Comparison of ENCODE assay signal across 10 cellular contexts in the genomic region with DNA sequence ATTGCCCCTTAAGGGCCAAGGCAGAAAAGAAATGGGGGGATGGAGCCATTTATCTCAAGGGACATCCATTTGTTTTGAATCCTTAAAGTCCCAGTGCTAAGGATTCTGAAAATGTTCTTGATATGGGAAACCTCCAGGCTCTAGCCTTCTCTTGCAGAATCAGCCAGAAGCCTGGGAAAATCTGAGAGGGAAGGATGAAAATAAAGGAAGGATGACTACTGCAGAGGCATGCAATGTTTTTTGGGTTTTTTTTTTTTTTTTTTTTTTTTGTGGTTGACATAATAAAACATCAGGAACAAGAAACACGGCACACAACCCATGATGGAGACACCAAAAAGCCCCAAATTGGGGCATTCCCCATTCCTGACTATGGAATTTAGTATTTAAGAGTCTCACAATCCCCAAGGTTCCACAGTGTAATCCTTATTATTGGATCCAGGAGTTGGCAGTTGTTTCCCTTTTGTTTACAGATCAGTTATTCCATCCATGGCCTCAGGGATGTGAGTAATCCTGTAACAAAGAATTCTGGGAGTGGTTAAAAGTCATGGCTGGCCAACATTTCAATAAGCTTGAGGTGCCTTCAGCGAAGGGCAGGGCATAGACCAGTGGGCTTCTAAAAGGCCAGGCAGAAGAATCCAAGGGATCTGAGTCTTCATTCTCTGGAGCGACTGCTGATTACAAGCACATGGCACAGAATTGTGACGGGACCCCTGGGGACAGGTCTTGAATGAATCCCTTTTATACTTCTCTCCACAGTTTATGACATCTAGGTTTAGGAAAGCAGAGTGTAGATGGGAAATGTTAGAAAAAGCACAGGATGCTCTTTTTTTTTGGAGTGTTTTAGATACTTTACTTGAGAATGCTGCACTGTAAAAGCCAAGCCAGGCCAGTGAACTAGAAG.
A peak's percentile ranks its signal among the peaks of the same experiment; 100 is the strongest.
DNase-seq lines count a peak whose midpoint lies in the region; FAIRE-seq and TF ChIP-seq lines count a peak whose summit lies in the region.
"Had no signal": no experiment of that assay in that cellular context is flagged by ENCODE, and none has a peak within 500 bp of the region (broad histone marks: within the 10 kb centered on the region; RNA-seq: fewer than 3 reads in every experiment).

No MANE protein-coding gene starts in this region.

- H2BK5ac ChIP-seq in H1 (ENCODE audit: low read depth, low read length): no peak overlapping the region

- H3K27ac ChIP-seq in H1 (ENCODE audit: low read depth, low read length): no peak overlapping the region

- DNase-seq in BJ (ENCODE audit: low read depth) (peak; percentile 90), NCI-H226 (peak; percentile 69), H1 (ENCODE audit: low read depth in 1 of 2, low spot score in 2 of 2) (no peak), NCI-H1930 (lab: John Stamatoyannopoulos, UW) (no peak), activated T-cell treated with anti-CD3 and anti-CD28 coated beads for 4 hours (no peak)
- DNase-seq in stimulated activated CD4-positive, alpha-beta T cell treated with anti-CD3 and anti-CD28 coated beads, Interleukin-4, amount 100 ng/mL, for 1 hour: no peak
- no peak for DNase-seq in activated T-cell treated with anti-CD3 and anti-CD28 coated beads, Interleukin-2, amount 50 U/mL, for 48 hours
- DNase-seq: NCI-H2227 treated with DMSO at 0.1 percent for 48 hours; stimulated activated CD4-positive, alpha-beta T cell treated with anti-CD3 and anti-CD28 coated beads, Interleukin-1b, Interleukin-23, amount 100 ng/mL, for 48 hours had no signal

- FAIRE-seq in H1 (lab: Jason Lieb, UNC): no peak

- no peak overlapping the region for H3K4me2 ChIP-seq in H1 (ENCODE audit: insufficient read depth in 1 of 2, low read depth in 2 of 2, low read length in 2 of 2)

- no peak overlapping the region for H3K4ac ChIP-seq in H1 (replicated peaks; ENCODE audit: insufficient read length, low read depth, low read length)

- H3K36me3 ChIP-seq in BJ (ENCODE audit: control insufficient read depth, insufficient read depth, low read length) (no peaks in the 10 kb centered on the region), H1 (ENCODE audit: control insufficient read depth in 2 of 4, insufficient read depth in 4 of 4, low read length in 3 of 4) (no peaks in the 10 kb centered on the region), neuron (ENCODE audit: insufficient read depth, low read length) (no peaks in the 10 kb centered on the region)

- H3K79me2 ChIP-seq in H1 (ENCODE audit: control insufficient read depth in 1 of 2, insufficient read depth in 2 of 2, low read length in 2 of 2): no peaks in the 10 kb centered on the region

- H2BK12ac ChIP-seq in H1 (ENCODE audit: low read depth, low read length): no peak overlapping the region

- TF ChIP-seq POLR2A in H1 (IDR thresholded peaks at IDR 0.05; ENCODE audit: control extremely low read depth in 1 of 2, low read depth in 2 of 2, low read length in 2 of 2): no peak

- TF ChIP-seq EP300 in H1 (IDR thresholded peaks at IDR 0.05; ENCODE audit: borderline replicate concordance in 1 of 2, low read depth in 2 of 2, low read length in 2 of 2): no peak

- H3K4me1 ChIP-seq in H1 (replicated peaks in 1 of 4; ENCODE audit: control insufficient read depth in 3 of 4, insufficient read depth in 4 of 4, low read length in 3 of 4) (no peaks in the 10 kb centered on the region), neuron (ENCODE audit: insufficient read depth, low read length) (peaks cover 19% of the 10 kb centered on the region)

- H3K23me2 ChIP-seq in H1 (ENCODE audit: low read depth, low read length): no peaks in the 10 kb centered on the region

- H3K27me3 ChIP-seq in BJ (ENCODE audit: control insufficient read depth, insufficient read depth, low read length) (no peaks in the 10 kb centered on the region), H1 (replicated peaks in 1 of 4; ENCODE audit: control insufficient read depth in 3 of 4, extremely low read depth in 1 of 4, insufficient read depth in 3 of 4, low read length in 3 of 4) (no peaks in the 10 kb centered on the region), neuron (ENCODE audit: insufficient read depth, low read length) (no peaks in the 10 kb centered on the region)

- H2BK15ac ChIP-seq in H1 (ENCODE audit: low read length): no peak overlapping the region

- no peak overlapping the region for H3K56ac ChIP-seq in H1 (replicated peaks; ENCODE audit: insufficient read length, low read depth, low read length)

- no peaks in the 10 kb centered on the region for H3K79me1 ChIP-seq in H1 (ENCODE audit: low read depth, low read length)

- H4K5ac ChIP-seq in H1 (ENCODE audit: insufficient read length, low read depth, low read length): no peak overlapping the region

- H4K20me1 ChIP-seq in H1 (replicated peaks in 1 of 2; ENCODE audit: control insufficient read depth in 1 of 2, insufficient read depth in 2 of 2, low read length in 2 of 2): no peaks in the 10 kb centered on the region

- 60% methylated on average over 4 of the region's 4 CpGs; no CpG with 5 or more reads in 1 of the 2 experiments for WGBS in H1 (ENCODE audit: extremely low coverage in 1 of 2, insufficient coverage in 1 of 2, insufficient read length in 1 of 2, insufficient replicate concordance in 2 of 2, low coverage in 1 of 2, low lambda C conversion rate in 2 of 2, missing lambda C conversion rate in 1 of 2), 2 experiments

- no peak overlapping the region for H3K18ac ChIP-seq in H1 (ENCODE audit: extremely low read depth, low read length)

- POLR2A ChIA-PET in BJ (lab: Charles Lee) (interaction anchor here (0.7 kb wide), 1 partner anchor 16 kb away, joined by 3 read pairs; no protein-coding TSS in a partner anchor), H1 (lab: Charles Lee; ENCODE audit: partially characterized antibody) (no interaction called here)

- no peak overlapping the region for H2BK120ac ChIP-seq in H1 (replicated peaks; ENCODE audit: low read depth, low read length)

- H2BK20ac ChIP-seq in H1 (ENCODE audit: low read length): no peak overlapping the region

- H3K14ac ChIP-seq in H1 (ENCODE audit: insufficient read length): no peak overlapping the region

- no peak overlapping the region for H2AK5ac ChIP-seq in H1 (ENCODE audit: low read depth, low read length)

- H3K23ac ChIP-seq in H1 (ENCODE audit: insufficient read length): no peak overlapping the region

- TF ChIP-seq CTCF in BJ (IDR thresholded peaks at IDR 0.05; ENCODE audit: insufficient read depth, low read depth, low read length): no peak
- no peak for TF ChIP-seq CTCF in H1 (IDR thresholded peaks at IDR 0.05; ENCODE audit: control extremely low read depth in 1 of 3, insufficient read depth in 1 of 3, low read depth in 1 of 3, low read length in 3 of 3)

- CTCF ChIA-PET in BJ (lab: Yijun Ruan, JAX) (interaction anchor here (1.8 kb wide), 1 partner anchor 11 kb away, joined by 5 read pairs; no protein-coding TSS in a partner anchor), H1 (lab: Charles Lee; ENCODE audit: partially characterized antibody) (no interaction called here)

- H3K4me3 ChIP-seq in BJ (ENCODE audit: low read depth, low read length): no peak overlapping the region
- no peak overlapping the region for H3K4me3 ChIP-seq in H1 (ENCODE audit: extremely low read depth in 1 of 4, insufficient read depth in 2 of 4, low read depth in 3 of 4, low read length in 4 of 4)
- no peak overlapping the region for H3K4me3 ChIP-seq in neuron (ENCODE audit: low read length)

- H2AFZ ChIP-seq in H1 (ENCODE audit: low read length) (peak overlapping the region; percentile 33; the same call in 1 of the 2 replicates), neuron (ENCODE audit: low read depth, low read length) (peak overlapping the region; percentile 62)

- H3K9ac ChIP-seq in H1 (replicated peaks in 1 of 4; ENCODE audit: extremely low read depth in 1 of 4, low read depth in 3 of 4, low read length in 3 of 4): no peak overlapping the region

- TF ChIP-seq RAD21 in H1 (IDR thresholded peaks at IDR 0.05 in 1 of 2, conservative IDR thresholded peaks at IDR 0.05 in 1 of 2; ENCODE audit: low read depth in 2 of 2, low read length in 2 of 2): no peak

- H4K8ac ChIP-seq in H1 (ENCODE audit: extremely low read depth, insufficient read depth, low read length): no peak overlapping the region

- no peaks in the 10 kb centered on the region for H3K9me3 ChIP-seq in H1 (ENCODE audit: insufficient read depth in 2 of 2, low read depth in 1 of 2, low read length in 1 of 2)
- H3K9me3 ChIP-seq in neuron (ENCODE audit: low read length): no peaks in the 10 kb centered on the region

- H4K91ac ChIP-seq in H1 (replicated peaks; ENCODE audit: insufficient read length, low read length): no peak overlapping the region

TF ChIP-seq in H1, 55 proteins besides CTCF, POLR2A, EP300 and RAD21:
- TF ChIP-seq SRF (IDR thresholded peaks at IDR 0.05; ENCODE audit: low read depth, low read length): no peak

Comparison
In these comparisons a context has a peak if more than half of its experiments do, and no peak if none do; other contexts are left out.
1. DNase-seq: peak in BJ (single experiment) and NCI-H226 (single experiment); none in H1 (0 of 2), NCI-H1930 (0 of 2), activated T-cell treated with anti-CD3 and anti-CD28 coated beads for 4 hours (single experiment), stimulated activated CD4-positive, alpha-beta T cell treated with anti-CD3 and anti-CD28 coated beads, Interleukin-4, amount 100 ng/mL, for 1 hour (single experiment) and activated T-cell treated with anti-CD3 and anti-CD28 coated beads, Interleukin-2, amount 50 U/mL, for 48 hours (0 of 2).